ENCODE assay signal across 14 cellular contexts in genomic region chr5:52789378-52789777, GRCh38. TPM values are rescaled to one million over a fixed set of nuclear protein-coding genes. Genes with fewer than 3 reads are reported as not detected.
A peak's percentile ranks its signal among the peaks of the same experiment; 100 is the strongest.
DNase-seq lines count a peak whose midpoint lies in the region; ATAC-seq and TF ChIP-seq lines count a peak whose summit lies in the region.
"Had no signal": no experiment of that assay in that cellular context is flagged by ENCODE, and none has a peak within 500 bp of the region (broad histone marks: within the 10 kb centered on the region; RNA-seq: fewer than 3 reads in every experiment).

No MANE protein-coding gene starts in this region.

- peak overlapping the region; percentile 81 for H3K4me3 Mint-ChIP-seq in activated CD4-positive, alpha-beta memory T cell treated with anti-CD3 and anti-CD28 coated beads, Interleukin-2, amount 10 ng/mL, durations not matched to agents 7 days and 5 days
- H3K4me3 Mint-ChIP-seq in activated CD4-positive, alpha-beta memory T cell treated with anti-CD3 and anti-CD28 coated beads for 36 hours = no peak overlapping the region
- H3K4me3 Mint-ChIP-seq in activated naive CD8-positive, alpha-beta T cell = peak overlapping the region; percentile 93

- peak; percentile 23 for TF ChIP-seq POLR2A in right lobe of liver (IDR thresholded peaks at IDR 0.05)

- H3K27me3 ChIP-seq in right lobe of liver = no peaks in the 10 kb centered on the region
- no peaks in the 10 kb centered on the region for H3K27me3 ChIP-seq in thoracic aorta (replicated peaks; ENCODE audit: insufficient read depth)

- peaks cover 4% of the 10 kb centered on the region for H3K36me3 Mint-ChIP-seq in activated CD4-positive, alpha-beta memory T cell treated with anti-CD3 and anti-CD28 coated beads, Interleukin-2, amount 10 ng/mL, durations not matched to agents 7 days and 5 days (ENCODE audit: low read depth)
- no peaks in the 10 kb centered on the region for H3K36me3 Mint-ChIP-seq in activated CD4-positive, alpha-beta memory T cell treated with anti-CD3 and anti-CD28 coated beads for 36 hours
- H3K36me3 Mint-ChIP-seq in activated naive CD8-positive, alpha-beta T cell = no peaks in the 10 kb centered on the region

- no peak for DNase-seq in activated CD4-positive, alpha-beta memory T cell treated with anti-CD3 and anti-CD28 coated beads, Interleukin-2, amount 10 ng/mL, durations not matched to agents 7 days and 5 days
- no peak for DNase-seq in activated CD4-positive, alpha-beta memory T cell treated with anti-CD3 and anti-CD28 coated beads for 36 hours
- DNase-seq in right lobe of liver (no peak), thoracic aorta (ENCODE audit: low spot score) (no peak)
- DNase-seq: ACHN; amniotic stem cell; glutamatergic neuron; stimulated activated naive CD4-positive, alpha-beta T cell treated with Interleukin-2 at 50 U/mL for 16 hours; T-helper 9 cell had no signal

- no peaks in the 10 kb centered on the region for H3K9me3 Mint-ChIP-seq in activated CD4-positive, alpha-beta memory T cell treated with anti-CD3 and anti-CD28 coated beads, Interleukin-2, amount 10 ng/mL, durations not matched to agents 7 days and 5 days
- H3K9me3 Mint-ChIP-seq in activated CD4-positive, alpha-beta memory T cell treated with anti-CD3 and anti-CD28 coated beads for 36 hours = no peaks in the 10 kb centered on the region
- H3K9me3 Mint-ChIP-seq in activated naive CD8-positive, alpha-beta T cell (ENCODE audit: low read depth) = no peaks in the 10 kb centered on the region

- H3K27ac ChIP-seq in right lobe of liver (peak overlapping the region; percentile 88 to 95 (median 92)), thoracic aorta (peak overlapping the region; percentile 94 to 95)
- H3K27ac ChIP-seq: HL-60 had no signal

- no peak for TF ChIP-seq CTCF in right lobe of liver (IDR thresholded peaks at IDR 0.05)
- TF ChIP-seq CTCF in thoracic aorta (IDR thresholded peaks at IDR 0.05) = no peak

- peaks cover 0 to 51% (median 16%) of the 10 kb centered on the region in 4 donors for H3K4me1 ChIP-seq in right lobe of liver
- H3K4me1 ChIP-seq in thoracic aorta (ENCODE audit: control insufficient read depth in 1 of 2, low read depth in 2 of 2) = peaks cover 16 to 57% of the 10 kb centered on the region in 2 donors

- H3K27ac Mint-ChIP-seq in activated CD4-positive, alpha-beta memory T cell treated with anti-CD3 and anti-CD28 coated beads, Interleukin-2, amount 10 ng/mL, durations not matched to agents 7 days and 5 days = no peak overlapping the region
- H3K27ac Mint-ChIP-seq in activated CD4-positive, alpha-beta memory T cell treated with anti-CD3 and anti-CD28 coated beads for 36 hours = no peak overlapping the region
- no peak overlapping the region for H3K27ac Mint-ChIP-seq in activated naive CD8-positive, alpha-beta T cell

- intact Hi-C loops in activated CD4-positive, alpha-beta memory T cell treated with anti-CD3 and anti-CD28 coated beads for 36 hours (cut with micrococcal nuclease) = loop anchor here (5.0 kb wide), 2 partner anchors 97 to 308 kb away; no protein-coding TSS in a partner anchor
- intact Hi-C loops in right lobe of liver (cut with DNase I) = loop anchor here (10.0 kb wide), 2 partner anchors 105 to 125 kb away; no protein-coding TSS in a partner anchor

- WGBS in right lobe of liver (ENCODE audit: insufficient coverage, low coverage, low lambda C conversion rate, missing lambda C conversion rate) = 13% methylated on average over 1 of the region's 1 CpG

- no peaks in the 10 kb centered on the region for H3K36me3 ChIP-seq in right lobe of liver
- no peaks in the 10 kb centered on the region for H3K36me3 ChIP-seq in thoracic aorta

- H3K4me3 ChIP-seq in right lobe of liver (peak overlapping the region; percentile 58 to 67 (median 65)), thoracic aorta (peak overlapping the region; percentile 87)

- CTCF ChIA-PET in activated CD4-positive, alpha-beta memory T cell treated with anti-CD3 and anti-CD28 coated beads, Interleukin-2, amount 10 ng/mL, durations not matched to agents 7 days and 5 days (lab: Charles Lee) = interaction anchor here (1.0 to 1.3 kb wide), 3 partner anchors 10 to 128 kb away, joined by 3 to 4 read pairs (median 3); no protein-coding TSS in a partner anchor
- CTCF ChIA-PET in activated CD4-positive, alpha-beta memory T cell treated with anti-CD3 and anti-CD28 coated beads for 36 hours (lab: Charles Lee) = interaction anchor here (2.0 kb wide), 1 partner anchor 10 kb away, joined by 7 read pairs; no protein-coding TSS in a partner anchor

- peaks cover 17% of the 10 kb centered on the region for H3K4me1 Mint-ChIP-seq in activated CD4-positive, alpha-beta memory T cell treated with anti-CD3 and anti-CD28 coated beads, Interleukin-2, amount 10 ng/mL, durations not matched to agents 7 days and 5 days
- H3K4me1 Mint-ChIP-seq in activated CD4-positive, alpha-beta memory T cell treated with anti-CD3 and anti-CD28 coated beads for 36 hours (ENCODE audit: low read depth) = peaks cover 18% of the 10 kb centered on the region
- H3K4me1 Mint-ChIP-seq in activated naive CD8-positive, alpha-beta T cell (ENCODE audit: low read depth) = peaks cover 31% of the 10 kb centered on the region

- ATAC-seq in right lobe of liver (peak in 2 of 4 donors; percentile 7 to 19), thoracic aorta (ENCODE audit: insufficient number of reproducible peaks, low FRiP score, low read depth) (no peak), HG02852 (IDR thresholded peaks at IDR 0.05; ENCODE audit: unreplicated experiment) (no peak), GM21619 (IDR thresholded peaks at IDR 0.05; ENCODE audit: unreplicated experiment) (no peak), GM18909 (IDR thresholded peaks at IDR 0.05; ENCODE audit: poor library complexity, unreplicated experiment) (no peak)

- POLR2A ChIA-PET in activated CD4-positive, alpha-beta memory T cell treated with anti-CD3 and anti-CD28 coated beads, Interleukin-2, amount 10 ng/mL, durations not matched to agents 7 days and 5 days (lab: Charles Lee) = interaction anchor here (4.1 kb wide), 1 partner anchor 10 kb away, joined by 32 read pairs; no protein-coding TSS in a partner anchor
- POLR2A ChIA-PET in activated CD4-positive, alpha-beta memory T cell treated with anti-CD3 and anti-CD28 coated beads for 36 hours (lab: Charles Lee) = interaction anchor here (1.7 kb wide), 1 partner anchor 10 kb away, joined by 12 read pairs; no protein-coding TSS in a partner anchor

- no peaks in the 10 kb centered on the region for H3K9me3 ChIP-seq in right lobe of liver
- H3K9me3 ChIP-seq in thoracic aorta = no peaks in the 10 kb centered on the region

- peaks cover 28% of the 10 kb centered on the region for H3K27me3 Mint-ChIP-seq in activated CD4-positive, alpha-beta memory T cell treated with anti-CD3 and anti-CD28 coated beads, Interleukin-2, amount 10 ng/mL, durations not matched to agents 7 days and 5 days
- peaks cover 8% of the 10 kb centered on the region for H3K27me3 Mint-ChIP-seq in activated CD4-positive, alpha-beta memory T cell treated with anti-CD3 and anti-CD28 coated beads for 36 hours
- H3K27me3 Mint-ChIP-seq in activated naive CD8-positive, alpha-beta T cell = no peaks in the 10 kb centered on the region

RNA-seq across cellular contexts. Expression of gene ITGA1, which starts 1.7 kb away (rescaled TPM):
- total RNA-seq in activated CD4-positive, alpha-beta memory T cell treated with anti-CD3 and anti-CD28 coated beads, Interleukin-2, amount 10 ng/mL, durations not matched to agents 7 days and 5 days = 1 to 10 TPM; 4.9 to 8.0 TPM
- total RNA-seq in activated CD4-positive, alpha-beta memory T cell treated with anti-CD3 and anti-CD28 coated beads for 36 hours = 1 to 10 TPM in 1 of 2 experiments, under 1 TPM in 1; 0.62 to 1.3 TPM
- 100 to 1,000 TPM in 1 of 6 experiments, 10 to 100 TPM in 5; 66.5 to 116 (median 82.1) TPM for total RNA-seq in right lobe of liver
- 100 to 1,000 TPM; 125 to 169 TPM for total RNA-seq in thoracic aorta

RNA-seq across cellular contexts. Expression of gene PELO, which starts 1.7 kb away (rescaled TPM):
- 10 to 100 TPM; 20.6 TPM for total RNA-seq in activated CD4-positive, alpha-beta memory T cell treated with anti-CD3 and anti-CD28 coated beads, Interleukin-2, amount 10 ng/mL, durations not matched to agents 7 days and 5 days
- 10 to 100 TPM; 15.1 to 16.2 TPM for total RNA-seq in activated CD4-positive, alpha-beta memory T cell treated with anti-CD3 and anti-CD28 coated beads for 36 hours
- total RNA-seq in right lobe of liver = 10 to 100 TPM; 14.6 to 24.6 (median 17.6) TPM
- 10 to 100 TPM; 28.8 to 44.7 TPM for total RNA-seq in thoracic aorta

Comparison
In these comparisons a context has a peak if more than half of its experiments do, and no peak if none do; other contexts are left out.
1. RNA of gene ITGA1, which starts 1.7 kb away (total RNA-seq): 125 to 169 TPM in thoracic aorta and 66.5 to 116 TPM in right lobe of liver; 4.9 to 8.0 TPM in activated CD4-positive, alpha-beta memory T cell treated with anti-CD3 and anti-CD28 coated beads, Interleukin-2, amount 10 ng/mL, durations not matched to agents 7 days and 5 days and 0.62 to 1.3 TPM in activated CD4-positive, alpha-beta memory T cell treated with anti-CD3 and anti-CD28 coated beads for 36 hours; every median in the first group is over 4 times any median in the second.